ENCODE assay signal across 1 cellular context in genomic region chr11:66242085-66242765, GRCh38.
TF ChIP-seq lines count a peak whose summit lies in the region.

No MANE protein-coding gene starts in this region.

TF ChIP-seq in K562, 482 proteins besides CTCF, POLR2A, EP300 and RAD21:
- TF ChIP-seq NR3C1 (CRISPR knock-in tag; IDR thresholded peaks at IDR 0.05) = no peak
- 0 out of 2 replicates have a peak, but pooled peaks have one; percentile 26 for TF ChIP-seq POLR2G (IDR thresholded peaks at IDR 0.05; ENCODE audit: low read depth, low read length)
